ENCODE assay signal across 24 cellular contexts in the genomic region with DNA sequence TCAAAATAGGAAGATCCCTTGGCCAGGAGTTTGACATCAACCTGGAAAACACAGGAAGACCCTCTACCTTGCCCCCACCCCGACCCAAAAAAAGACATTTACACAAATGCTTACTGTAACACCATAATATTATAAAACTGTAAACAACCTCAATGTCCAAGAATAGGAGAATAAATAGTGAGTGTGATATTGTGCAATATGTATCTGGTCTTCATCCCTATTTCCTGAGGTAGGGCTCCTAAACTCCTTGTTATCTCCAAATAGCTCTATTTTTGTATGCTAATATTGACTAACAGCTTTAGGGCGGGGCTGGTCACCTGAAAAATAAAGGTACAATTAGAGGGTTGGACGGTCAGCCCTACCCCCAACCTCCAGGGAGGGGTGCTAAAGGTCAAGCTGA. TPM values are rescaled to one million over a fixed set of nuclear protein-coding genes. Genes with fewer than 3 reads are reported as not detected.
DNase-seq lines count a peak whose midpoint lies in the region; ATAC-seq lines count a peak whose summit lies in the region.
"Had no signal": no experiment of that assay in that cellular context is flagged by ENCODE, and none has a peak within 500 bp of the region (broad histone marks: within the 10 kb centered on the region; RNA-seq: fewer than 3 reads in every experiment).

No MANE protein-coding gene starts in this region.

- POLR2A ChIA-PET in CD8-positive, alpha-beta memory T cell (lab: Charles Lee) = interaction anchor here (0.8 to 0.9 kb wide), 3 partner anchors 13 to 31 kb away, joined by 3 to 4 read pairs (median 3); partner anchors contain the start of gene RSBN1

- H3K9me3 Mint-ChIP-seq in CD8-positive, alpha-beta memory T cell = no peaks in the 10 kb centered on the region
- no peaks in the 10 kb centered on the region for H3K9me3 Mint-ChIP-seq in central memory CD8-positive, alpha-beta T cell
- H3K9me3 Mint-ChIP-seq in naive B cell = no peaks in the 10 kb centered on the region
- H3K9me3 Mint-ChIP-seq: H9, HFFc6 had no signal

- ATAC-seq in central memory CD8-positive, alpha-beta T cell (replicated peaks; ENCODE audit: extremely low read depth, poor library complexity, severe bottlenecking) = no peak
- ATAC-seq in naive B cell (ENCODE audit: low read depth in 2 of 2) (no peak), HG02798 (IDR thresholded peaks at IDR 0.05; ENCODE audit: poor library complexity, unreplicated experiment) (no peak), HG02759 (IDR thresholded peaks at IDR 0.05; ENCODE audit: unreplicated experiment) (no peak)

- CTCF ChIA-PET in CD8-positive, alpha-beta memory T cell (lab: Charles Lee) = interaction anchor here (0.9 kb wide), 1 partner anchor 29 kb away, joined by 3 read pairs; the partner anchor contains the start of gene PHTF1

- peaks cover 68% of the 10 kb centered on the region for H3K4me1 ChIP-seq in CD8-positive, alpha-beta memory T cell (ENCODE audit: insufficient read depth, low read length)
- H3K4me1 ChIP-seq: SJSA1 had no signal

- H3K36me3 ChIP-seq in CD8-positive, alpha-beta memory T cell (ENCODE audit: insufficient read depth, low read length) = no peaks in the 10 kb centered on the region

- no peaks in the 10 kb centered on the region for H3K9me3 ChIP-seq in CD8-positive, alpha-beta memory T cell (ENCODE audit: low read length)
- H3K9me3 ChIP-seq: Caco-2, SJSA1 had no signal

- H3K27me3 Mint-ChIP-seq in CD8-positive, alpha-beta memory T cell = no peaks in the 10 kb centered on the region
- H3K27me3 Mint-ChIP-seq in central memory CD8-positive, alpha-beta T cell = no peaks in the 10 kb centered on the region
- H3K27me3 Mint-ChIP-seq in naive B cell = no peaks in the 10 kb centered on the region
- H3K27me3 Mint-ChIP-seq: B cell had no signal

- H3K4me1 Mint-ChIP-seq in CD8-positive, alpha-beta memory T cell = peaks cover 68 to 87% (median 82%) of the 10 kb centered on the region in 3 donors
- H3K4me1 Mint-ChIP-seq in central memory CD8-positive, alpha-beta T cell = peaks cover 70% of the 10 kb centered on the region
- peaks cover 19 to 43% (median 22%) of the 10 kb centered on the region in 3 donors for H3K4me1 Mint-ChIP-seq in naive B cell

- no peaks in the 10 kb centered on the region for H3K27me3 ChIP-seq in CD8-positive, alpha-beta memory T cell (ENCODE audit: insufficient read depth, low read length, poor library complexity, severe bottlenecking)
- H3K27me3 ChIP-seq: SJSA1 had no signal

- no peak overlapping the region for H3K4me3 Mint-ChIP-seq in CD8-positive, alpha-beta memory T cell
- H3K4me3 Mint-ChIP-seq in central memory CD8-positive, alpha-beta T cell = no peak overlapping the region
- H3K4me3 Mint-ChIP-seq in naive B cell = no peak overlapping the region
- H3K4me3 Mint-ChIP-seq: B cell, H9, HFFc6 had no signal

- peak overlapping the region; percentile 22 to 94 (median 75) for H3K27ac Mint-ChIP-seq in CD8-positive, alpha-beta memory T cell
- peak overlapping the region; percentile 69 for H3K27ac Mint-ChIP-seq in central memory CD8-positive, alpha-beta T cell (ENCODE audit: low read depth)
- H3K27ac Mint-ChIP-seq in naive B cell = peak overlapping the region in 5 of 6 donors; percentile 23 to 85 (median 69)
- H3K27ac Mint-ChIP-seq: B cell, HFFc6 had no signal

- H3K27ac ChIP-seq in CD8-positive, alpha-beta memory T cell (ENCODE audit: low read depth, low read length) = no peak overlapping the region
- H3K27ac ChIP-seq: 22Rv1, C4-2B, GM23248, HL-60, SJSA1 had no signal

- peaks cover 0 to 23% (median 0%) of the 10 kb centered on the region in 3 donors for H3K36me3 Mint-ChIP-seq in CD8-positive, alpha-beta memory T cell
- H3K36me3 Mint-ChIP-seq in central memory CD8-positive, alpha-beta T cell (ENCODE audit: insufficient read depth) = peaks cover 9% of the 10 kb centered on the region
- peaks cover 3 to 5% of the 10 kb centered on the region in 2 donors for H3K36me3 Mint-ChIP-seq in naive B cell

- H3K4me3 ChIP-seq in CD8-positive, alpha-beta memory T cell (ENCODE audit: low read length) = no peak overlapping the region
- H3K4me3 ChIP-seq: GM23248, SJSA1 had no signal

- DNase-seq in NCI-H748 (lab: John Stamatoyannopoulos, UW; ENCODE audit: unreplicated experiment) (peak; percentile 5), NCI-H748 treated with DMSO at 0.1 percent for 48 hours (lab: John Stamatoyannopoulos, UW) (no peak), naive B cell (no peak), islet precursor cell (no peak)
- no peak for DNase-seq in CD8-positive, alpha-beta memory T cell
- no peak for DNase-seq in central memory CD8-positive, alpha-beta T cell (ENCODE audit: low spot score in 2 of 2)
- DNase-seq: Caco-2, GM23248, H9, HFFc6, KG1, MM.1S, NCI-H2029, NCI-H446 treated with DMSO at 0.1 percent for 48 hours, NCI-H526, Right ventricle myocardium superior, RPMI8226 had no signal

RNA-seq across cellular contexts. Expression of gene RSBN1, which starts 23.5 kb away (rescaled TPM):
- 10 to 100 TPM; 18.5 to 19.2 TPM for total RNA-seq in CD8-positive, alpha-beta memory T cell
- polyA plus RNA-seq in CD8-positive, alpha-beta memory T cell = 44.5 TPM
- 10 to 100 TPM; 28.7 to 39.0 (median 36.4) TPM for polyA plus RNA-seq in naive B cell (ENCODE audit: low read depth in 6 of 6)

RNA-seq across cellular contexts. Expression of gene PHTF1, which starts 29.5 kb away (rescaled TPM):
- 10 to 100 TPM; 17.5 to 17.8 TPM for total RNA-seq in CD8-positive, alpha-beta memory T cell
- polyA plus RNA-seq in CD8-positive, alpha-beta memory T cell = 14.5 TPM
- polyA plus RNA-seq in naive B cell (ENCODE audit: low read depth in 6 of 6) = 10 to 100 TPM in 2 of 6 donors, 1 to 10 TPM in 4; 6.7 to 13.4 (median 9.6) TPM
